ENCODE assay signal across 8 cellular contexts in genomic region chr17:76735586-76736348, GRCh38. TPM values are rescaled to one million over a fixed set of nuclear protein-coding genes. Genes with fewer than 3 reads are reported as not detected.
DNase-seq lines count a peak whose midpoint lies in the region; ATAC-seq, FAIRE-seq and TF ChIP-seq lines count a peak whose summit lies in the region.

No MANE protein-coding gene starts in this region.

- H3K4me1 ChIP-seq in PC-9 (replicated peaks; ENCODE audit: insufficient read depth) (peaks cover 28% of the 10 kb centered on the region), endothelial cell of umbilical vein (ENCODE audit: control insufficient read depth, extremely low read depth, insufficient read depth, low read length) (peaks cover 38% of the 10 kb centered on the region), parathyroid adenoma (peaks cover 15% of the 10 kb centered on the region)

- CTCF ChIA-PET in PC-9 (lab: Charles Lee): interaction anchor here (0.5 kb wide), 1 partner anchor 1211 kb away, joined by 3 read pairs; no protein-coding TSS in a partner anchor
- CTCF ChIA-PET in endothelial cell of umbilical vein (lab: Charles Lee): interaction anchor here (3.8 kb wide), 1 partner anchor 9 kb away, joined by 22 read pairs; the partner anchor contains the start of genes JMJD6 and METTL23

- BruUV-seq in PC-9 (replicated peaks; lab: Mats Ljungman, UMichigan): TSS peak; percentile 31
- no TSS peak for BruUV-seq in endothelial cell of umbilical vein (replicated peaks; lab: Mats Ljungman, UMichigan)

- dilution Hi-C loops in endothelial cell of umbilical vein (cut with MboI; ENCODE audit: extremely low pct_ligation_motif_present, low sequenced_read_pairs): no loop called here

- TF ChIP-seq CTCF in PC-9 (conservative IDR thresholded peaks at IDR 0.05): no peak
- no peak for TF ChIP-seq CTCF in endothelial cell of umbilical vein (IDR thresholded peaks at IDR 0.05; ENCODE audit: extremely low read depth in 1 of 2, insufficient read depth in 1 of 2, low read depth in 1 of 2, low read length in 2 of 2)
- no peak for TF ChIP-seq CTCF in parathyroid adenoma (IDR thresholded peaks at IDR 0.05)

- no peaks in the 10 kb centered on the region for H3K9me2 ChIP-seq in PC-9 (ENCODE audit: insufficient read depth)

- POLR2A ChIA-PET in PC-9 (lab: Charles Lee; ENCODE audit: unreplicated experiment): no interaction called here
- POLR2A ChIA-PET in endothelial cell of umbilical vein (lab: Charles Lee): interaction anchor here (1.1 to 2.7 kb wide), 2 partner anchors 8 to 10 kb away, joined by 3 to 21 read pairs; partner anchors contain the start of gene JMJD6

- no peak overlapping the region for H2AFZ ChIP-seq in PC-9
- no peak overlapping the region for H2AFZ ChIP-seq in endothelial cell of umbilical vein (ENCODE audit: low read depth, low read length)
- H2AFZ ChIP-seq in parathyroid adenoma: no peak overlapping the region

- intact Hi-C loops in PC-9 (cut with micrococcal nuclease; ENCODE audit: unreplicated experiment) (loop anchor here (5.0 to 10.0 kb wide), 2 partner anchors 137 to 1579 kb away; no protein-coding TSS in a partner anchor), endothelial cell of umbilical vein (cut with micrococcal nuclease) (loop anchor here (5.0 kb wide), 2 partner anchors 57 to 322 kb away; no protein-coding TSS in a partner anchor)

- no peak for ATAC-seq in activated CD4-positive, CD25-positive, alpha-beta regulatory T cell treated with anti-CD3 and anti-CD28 coated beads, Interleukin-2, amount 50 U/mL, for 24 hours
- ATAC-seq in GM18517 (IDR thresholded peaks at IDR 0.05; ENCODE audit: unreplicated experiment) (no peak), HG03135 (IDR thresholded peaks at IDR 0.05; ENCODE audit: unreplicated experiment) (no peak)

- peak overlapping the region; percentile 99 for H3K4me3 ChIP-seq in GM08714 (ENCODE audit: low read length)
- peak overlapping the region; percentile 92 for H3K4me3 ChIP-seq in PC-9
- peak overlapping the region; percentile 65 to 92 (median 90) for H3K4me3 ChIP-seq in endothelial cell of umbilical vein (replicated peaks in 1 of 3; ENCODE audit: insufficient read depth in 1 of 3, low read depth in 1 of 3, low read length in 3 of 3)
- peak overlapping the region; percentile 97 for H3K4me3 ChIP-seq in parathyroid adenoma (ENCODE audit: low read depth, low read length)

- peaks cover 36% of the 10 kb centered on the region for H3K36me3 ChIP-seq in PC-9 (ENCODE audit: low read depth)
- H3K36me3 ChIP-seq in endothelial cell of umbilical vein (ENCODE audit: control insufficient read depth in 2 of 2, extremely low read depth in 1 of 2, insufficient read depth in 2 of 2, low read length in 2 of 2): peaks cover 6 to 33% of the 10 kb centered on the region in 2 experiments
- no peaks in the 10 kb centered on the region for H3K36me3 ChIP-seq in parathyroid adenoma (ENCODE audit: control insufficient read depth, insufficient read depth, low read length)

- peak overlapping the region; percentile 95 for H3K4me2 ChIP-seq in PC-9
- peak overlapping the region; percentile 99 for H3K4me2 ChIP-seq in endothelial cell of umbilical vein (ENCODE audit: insufficient read depth, low read length)
- H3K4me2 ChIP-seq in parathyroid adenoma (ENCODE audit: low read length): peak overlapping the region; percentile 87

- DNase-seq in PC-9 (no peak), endothelial cell of umbilical vein (ENCODE audit: low read depth, low spot score) (no peak), NCI-H446 (lab: John Stamatoyannopoulos, UW) (no peak)

- H4K20me1 ChIP-seq in PC-9 (ENCODE audit: insufficient read depth): peaks cover 38% of the 10 kb centered on the region
- H4K20me1 ChIP-seq in endothelial cell of umbilical vein (replicated peaks; ENCODE audit: control insufficient read depth, extremely low read depth, insufficient read depth, low read length): peaks cover 6% of the 10 kb centered on the region

- H3K9ac ChIP-seq in endothelial cell of umbilical vein (replicated peaks; ENCODE audit: extremely low read depth, insufficient read depth, low read length): peak overlapping the region; percentile 97
- H3K9ac ChIP-seq in parathyroid adenoma: peak overlapping the region; percentile 3

- no peaks in the 10 kb centered on the region for H3K9me1 ChIP-seq in endothelial cell of umbilical vein (replicated peaks; ENCODE audit: control insufficient read depth, extremely low read depth, insufficient read depth, low read length)

- H3K79me2 ChIP-seq in PC-9 (ENCODE audit: low read depth) (peaks cover 84% of the 10 kb centered on the region), endothelial cell of umbilical vein (ENCODE audit: control insufficient read depth, insufficient read depth, low read length) (peaks cover 63% of the 10 kb centered on the region), parathyroid adenoma (peaks cover 15% of the 10 kb centered on the region)

- H3K9me3 ChIP-seq in PC-9 (ENCODE audit: insufficient read depth, low read depth) (no peaks in the 10 kb centered on the region), endothelial cell of umbilical vein (replicated peaks; ENCODE audit: control insufficient read depth, insufficient read depth, low read length) (no peaks in the 10 kb centered on the region), parathyroid adenoma (ENCODE audit: control insufficient read depth, low read length) (no peaks in the 10 kb centered on the region)

- H3K27me3 ChIP-seq in PC-9 (ENCODE audit: insufficient read depth, low read depth): no peaks in the 10 kb centered on the region
- H3K27me3 ChIP-seq in endothelial cell of umbilical vein (ENCODE audit: control insufficient read depth in 2 of 2, insufficient read depth in 2 of 2, low read length in 2 of 2): no peaks in the 10 kb centered on the region
- no peaks in the 10 kb centered on the region for H3K27me3 ChIP-seq in parathyroid adenoma (ENCODE audit: control insufficient read depth, insufficient read depth, low read length)

- peaks cover 56% of the 10 kb centered on the region for H3F3A ChIP-seq in PC-9 (ENCODE audit: insufficient read depth, low read depth)

- H3K27ac ChIP-seq in PC-9: peak overlapping the region; percentile 90
- peak overlapping the region; percentile 83 for H3K27ac ChIP-seq in endothelial cell of umbilical vein (ENCODE audit: insufficient read depth, low read depth, low read length)
- peak overlapping the region; percentile 94 for H3K27ac ChIP-seq in parathyroid adenoma

- no peak for FAIRE-seq in endothelial cell of umbilical vein (lab: Jason Lieb, UNC)

- TF ChIP-seq POLR2A in endothelial cell of umbilical vein (IDR thresholded peaks at IDR 0.05; ENCODE audit: low read depth, low read length): no peak

RNA-seq across cellular contexts. Expression of gene SRSF2, which starts 1.4 kb away (rescaled TPM):
- total RNA-seq in PC-9 (2021): 186 and 187 TPM in 2 replicates
- 303 and 307 TPM in 2 replicates for total RNA-seq in endothelial cell of umbilical vein
- polyA plus RNA-seq in endothelial cell of umbilical vein: 283 and 380 TPM in 2 replicates
- polyA plus RNA-seq in endothelial cell of umbilical vein (2011; cell fraction: cytosol; rRNA removed): 151 and 197 TPM in 2 replicates
- 453 and 593 TPM in 2 replicates for polyA plus RNA-seq in endothelial cell of umbilical vein (2011; cell fraction: nucleus; rRNA removed)
- polyA plus RNA-seq in endothelial cell of umbilical vein (2012): 179 and 283 TPM in 2 replicates
- 190 and 266 TPM in 2 replicates for polyA minus RNA-seq in endothelial cell of umbilical vein
- 372 TPM for polyA minus RNA-seq in endothelial cell of umbilical vein (2011; cell fraction: cytosol; rRNA and poly(A)+ RNA removed)
- 199 and 376 TPM in 2 replicates for polyA minus RNA-seq in endothelial cell of umbilical vein (2011; cell fraction: nucleus; rRNA and poly(A)+ RNA removed)

RNA-seq across cellular contexts. Expression of gene MFSD11, which starts 2.2 kb away (rescaled TPM):
- 43.8 and 47.3 TPM in 2 replicates for total RNA-seq in PC-9 (2021)
- total RNA-seq in endothelial cell of umbilical vein: 27.1 and 35.2 TPM in 2 replicates
- 23.5 and 24.7 TPM in 2 replicates for polyA plus RNA-seq in endothelial cell of umbilical vein
- polyA plus RNA-seq in endothelial cell of umbilical vein (2011; cell fraction: cytosol; rRNA removed): 17.7 and 21.3 TPM in 2 replicates
- 33.5 and 34.9 TPM in 2 replicates for polyA plus RNA-seq in endothelial cell of umbilical vein (2011; cell fraction: nucleus; rRNA removed)
- 22.1 and 30.1 TPM in 2 replicates for polyA plus RNA-seq in endothelial cell of umbilical vein (2012)
- 38.9 and 44.6 TPM in 2 replicates for polyA minus RNA-seq in endothelial cell of umbilical vein
- 13.7 TPM for polyA minus RNA-seq in endothelial cell of umbilical vein (2011; cell fraction: cytosol; rRNA and poly(A)+ RNA removed)
- polyA minus RNA-seq in endothelial cell of umbilical vein (2011; cell fraction: nucleus; rRNA and poly(A)+ RNA removed): 29.3 and 33.5 TPM in 2 replicates

RNA-seq across cellular contexts. Expression of gene METTL23, which starts 9.1 kb away (rescaled TPM):
- total RNA-seq in PC-9 (2021): 31.7 and 40.5 TPM in 2 replicates
- total RNA-seq in endothelial cell of umbilical vein: 19.5 and 20.0 TPM in 2 replicates
- polyA plus RNA-seq in endothelial cell of umbilical vein: 28.9 and 33.4 TPM in 2 replicates
- polyA plus RNA-seq in endothelial cell of umbilical vein (2011; cell fraction: cytosol; rRNA removed): 23.8 and 31.3 TPM in 2 replicates
- polyA plus RNA-seq in endothelial cell of umbilical vein (2011; cell fraction: nucleus; rRNA removed): 26.1 and 28.9 TPM in 2 replicates
- polyA plus RNA-seq in endothelial cell of umbilical vein (2012): 25.7 and 30.1 TPM in 2 replicates
- polyA minus RNA-seq in endothelial cell of umbilical vein: 11.6 and 30.1 TPM in 2 replicates
- 12.3 TPM for polyA minus RNA-seq in endothelial cell of umbilical vein (2011; cell fraction: cytosol; rRNA and poly(A)+ RNA removed)
- polyA minus RNA-seq in endothelial cell of umbilical vein (2011; cell fraction: nucleus; rRNA and poly(A)+ RNA removed): 10.6 and 11.6 TPM in 2 replicates

RNA-seq across cellular contexts. Expression of gene JMJD6, which starts 9.4 kb away (rescaled TPM):
- total RNA-seq in PC-9 (2021) (19.4 and 25.2 TPM in 2 replicates), endothelial cell of umbilical vein (36.6 and 41.6 TPM in 2 replicates)
- 18.4 and 19.8 TPM in 2 replicates for polyA plus RNA-seq in endothelial cell of umbilical vein
- 15.0 and 16.0 TPM in 2 replicates for polyA plus RNA-seq in endothelial cell of umbilical vein (2011; cell fraction: cytosol; rRNA removed)
- 19.2 and 25.9 TPM in 2 replicates for polyA plus RNA-seq in endothelial cell of umbilical vein (2011; cell fraction: nucleus; rRNA removed)
- polyA plus RNA-seq in endothelial cell of umbilical vein (2012): 35.8 and 40.0 TPM in 2 replicates
- 7.2 and 14.3 TPM in 2 replicates for polyA minus RNA-seq in endothelial cell of umbilical vein
- polyA minus RNA-seq in endothelial cell of umbilical vein (2011; cell fraction: cytosol; rRNA and poly(A)+ RNA removed): 16.6 TPM
- polyA minus RNA-seq in endothelial cell of umbilical vein (2011; cell fraction: nucleus; rRNA and poly(A)+ RNA removed): 7.3 and 13.0 TPM in 2 replicates

RNA-seq across cellular contexts. Expression of gene MXRA7, which starts 25.0 kb away (rescaled TPM):
- 5.5 and 8.9 TPM in 2 replicates for total RNA-seq in PC-9 (2021)
- 85.5 and 95.8 TPM in 2 replicates for total RNA-seq in endothelial cell of umbilical vein
- 42.0 and 49.5 TPM in 2 replicates for polyA plus RNA-seq in endothelial cell of umbilical vein
- polyA plus RNA-seq in endothelial cell of umbilical vein (2011; cell fraction: cytosol; rRNA removed): 61.8 and 71.7 TPM in 2 replicates
- polyA plus RNA-seq in endothelial cell of umbilical vein (2011; cell fraction: nucleus; rRNA removed): 26.0 and 27.2 TPM in 2 replicates
- 110 and 134 TPM in 2 replicates for polyA plus RNA-seq in endothelial cell of umbilical vein (2012)
- 57.2 and 57.4 TPM in 2 replicates for polyA minus RNA-seq in endothelial cell of umbilical vein
- polyA minus RNA-seq in endothelial cell of umbilical vein (2011; cell fraction: cytosol; rRNA and poly(A)+ RNA removed): 8.2 TPM
- 10.1 and 10.8 TPM in 2 replicates for polyA minus RNA-seq in endothelial cell of umbilical vein (2011; cell fraction: nucleus; rRNA and poly(A)+ RNA removed)
